ENCODE assay signal across 1 cellular context in genomic region chr1:5423109-5423508, GRCh38.
TF ChIP-seq lines count a peak whose summit lies in the region.

No MANE protein-coding gene starts in this region.

TF ChIP-seq in HepG2, 621 proteins besides CTCF, POLR2A, EP300 and RAD21 (continued from another document):
- TF ChIP-seq, protein P1, sequence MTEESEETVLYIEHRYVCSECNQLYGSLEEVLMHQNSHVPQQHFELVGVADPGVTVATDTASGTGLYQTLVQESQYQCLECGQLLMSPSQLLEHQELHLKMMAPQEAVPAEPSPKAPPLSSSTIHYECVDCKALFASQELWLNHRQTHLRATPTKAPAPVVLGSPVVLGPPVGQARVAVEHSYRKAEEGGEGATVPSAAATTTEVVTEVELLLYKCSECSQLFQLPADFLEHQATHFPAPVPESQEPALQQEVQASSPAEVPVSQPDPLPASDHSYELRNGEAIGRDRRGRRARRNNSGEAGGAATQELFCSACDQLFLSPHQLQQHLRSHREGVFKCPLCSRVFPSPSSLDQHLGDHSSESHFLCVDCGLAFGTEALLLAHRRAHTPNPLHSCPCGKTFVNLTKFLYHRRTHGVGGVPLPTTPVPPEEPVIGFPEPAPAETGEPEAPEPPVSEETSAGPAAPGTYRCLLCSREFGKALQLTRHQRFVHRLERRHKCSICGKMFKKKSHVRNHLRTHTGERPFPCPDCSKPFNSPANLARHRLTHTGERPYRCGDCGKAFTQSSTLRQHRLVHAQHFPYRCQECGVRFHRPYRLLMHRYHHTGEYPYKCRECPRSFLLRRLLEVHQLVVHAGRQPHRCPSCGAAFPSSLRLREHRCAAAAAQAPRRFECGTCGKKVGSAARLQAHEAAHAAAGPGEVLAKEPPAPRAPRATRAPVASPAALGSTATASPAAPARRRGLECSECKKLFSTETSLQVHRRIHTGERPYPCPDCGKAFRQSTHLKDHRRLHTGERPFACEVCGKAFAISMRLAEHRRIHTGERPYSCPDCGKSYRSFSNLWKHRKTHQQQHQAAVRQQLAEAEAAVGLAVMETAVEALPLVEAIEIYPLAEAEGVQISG (CRISPR knock-in tag; IDR thresholded peaks at IDR 0.05) = no peak
- no peak for TF ChIP-seq ZNF235 (CRISPR knock-in tag; IDR thresholded peaks at IDR 0.05; ENCODE audit: borderline replicate concordance)
TF ChIP-seq in HepG2: peak in this region for 0.
